Comparison of ENCODE assay signal across 1 cellular context in genomic region chr3:129365296-129365695, GRCh38.
TF ChIP-seq lines count a peak whose summit lies in the region.

No MANE protein-coding gene starts in this region.

TF ChIP-seq in K562, 482 proteins besides CTCF, POLR2A, EP300 and RAD21 (continued from another document):
- peak; percentile 55; the same call in 1 of the 2 replicates for TF ChIP-seq ZNF431 (CRISPR knock-in tag; IDR thresholded peaks at IDR 0.05)
- TF ChIP-seq PATZ1 (CRISPR knock-in tag; IDR thresholded peaks at IDR 0.05; ENCODE audit: borderline replicate concordance): no peak
- no peak for TF ChIP-seq BRD9 (IDR thresholded peaks at IDR 0.05; ENCODE audit: low read depth, partially characterized antibody)
- peak; percentile 58 for TF ChIP-seq CHD2 (IDR thresholded peaks at IDR 0.05; ENCODE audit: low read depth, low read length)
- no peak for TF ChIP-seq IRF2 (CRISPR knock-in tag; IDR thresholded peaks at IDR 0.05)
- TF ChIP-seq NELFE (IDR thresholded peaks at IDR 0.05; ENCODE audit: insufficient read depth, insufficient read length): no peak
- TF ChIP-seq POU5F1 (IDR thresholded peaks at IDR 0.05; ENCODE audit: borderline replicate concordance, low read depth, low read length, partially characterized antibody): no peak
- TF ChIP-seq NCOA1 (IDR thresholded peaks at IDR 0.05; ENCODE audit: low read depth): no peak
- TF ChIP-seq CBX8 (IDR thresholded peaks at IDR 0.05; ENCODE audit: borderline replicate concordance, extremely low read depth, low read depth, low read length, poor library complexity, severe bottlenecking): no peak
- no peak for TF ChIP-seq PHB (CRISPR knock-in tag; IDR thresholded peaks at IDR 0.05)
- TF ChIP-seq TAF7 (tag; IDR thresholded peaks at IDR 0.05): no peak
- TF ChIP-seq SPI1 (IDR thresholded peaks at IDR 0.05; ENCODE audit: borderline replicate concordance, low read depth, low read length): peak; percentile 87
- TF ChIP-seq GTF2F1 (IDR thresholded peaks at IDR 0.05; ENCODE audit: low read depth, low read length): no peak
- no peak for TF ChIP-seq GTF2E2 (tag; IDR thresholded peaks at IDR 0.05)
- no peak for TF ChIP-seq ESRRB (CRISPR knock-in tag; IDR thresholded peaks at IDR 0.05; ENCODE audit: borderline replicate concordance)
- TF ChIP-seq NFIX (CRISPR knock-in tag; IDR thresholded peaks at IDR 0.05; ENCODE audit: low read depth): no peak
